In the genomic region with DNA sequence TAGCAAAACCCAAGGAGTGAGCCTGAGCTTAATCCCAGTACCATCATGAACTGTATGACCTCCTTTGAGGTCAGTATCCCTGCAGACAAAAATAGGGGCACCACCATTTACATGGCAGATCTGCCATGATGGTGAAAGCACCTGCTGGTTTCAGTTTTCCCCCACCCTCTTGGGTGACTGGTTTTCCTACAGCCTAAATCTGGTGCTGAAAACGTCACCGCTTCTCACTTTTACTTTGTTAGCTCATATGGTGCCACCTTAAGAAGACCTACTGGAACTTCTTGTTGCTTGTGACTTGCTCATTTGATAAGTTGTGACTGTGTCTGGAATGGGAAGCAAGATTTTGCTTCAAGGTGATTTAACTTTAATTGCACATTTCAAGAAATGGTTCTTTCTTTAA, we compare ENCODE assay signal across 9 cellular contexts. TPM values are rescaled to one million over a fixed set of nuclear protein-coding genes. Genes with fewer than 3 reads are reported as not detected.
A peak's percentile ranks its signal among the peaks of the same experiment; 100 is the strongest.
DNase-seq lines count a peak whose midpoint lies in the region; ATAC-seq and TF ChIP-seq lines count a peak whose summit lies in the region.
"Had no signal": no experiment of that assay in that cellular context is flagged by ENCODE, and none has a peak within 500 bp of the region (broad histone marks: within the 10 kb centered on the region; RNA-seq: fewer than 3 reads in every experiment).

No MANE protein-coding gene starts in this region.

- no peaks in the 10 kb centered on the region for H3K9me3 ChIP-seq in CD8-positive, alpha-beta memory T cell (ENCODE audit: low read length)
- H3K9me3 ChIP-seq in endodermal cell (ENCODE audit: control insufficient read depth, low read length): no peaks in the 10 kb centered on the region

- H3K4me1 ChIP-seq in CD8-positive, alpha-beta memory T cell (ENCODE audit: insufficient read depth, low read length): peaks cover 71% of the 10 kb centered on the region
- H3K4me1 ChIP-seq in endodermal cell (ENCODE audit: control insufficient read depth, insufficient read depth, low read length): peaks cover 3% of the 10 kb centered on the region

- no peaks in the 10 kb centered on the region for H3K9me3 Mint-ChIP-seq in CD8-positive, alpha-beta memory T cell
- peaks cover 0 to 5% of the 10 kb centered on the region in 2 donors for H3K9me3 Mint-ChIP-seq in activated naive CD4-positive, alpha-beta T cell treated with anti-CD3 and anti-CD28 coated beads, Interleukin-2, amount 50 U/mL, for 72 hours
- peaks cover 2% of the 10 kb centered on the region for H3K9me3 Mint-ChIP-seq in endodermal cell

- H3K4me3 Mint-ChIP-seq in CD8-positive, alpha-beta memory T cell: peak overlapping the region; percentile 44 to 97 (median 85)
- H3K4me3 Mint-ChIP-seq in endodermal cell: no peak overlapping the region

- no peak overlapping the region for H3K9ac ChIP-seq in endodermal cell (ENCODE audit: extremely low read depth, low read length, poor library complexity, severe bottlenecking)

- no peaks in the 10 kb centered on the region for H3K27me3 Mint-ChIP-seq in CD8-positive, alpha-beta memory T cell
- H3K27me3 Mint-ChIP-seq in endodermal cell (ENCODE audit: insufficient read depth): no peaks in the 10 kb centered on the region

- H3K27ac ChIP-seq in CD8-positive, alpha-beta memory T cell (ENCODE audit: low read depth, low read length): no peak overlapping the region
- no peak overlapping the region for H3K27ac ChIP-seq in endodermal cell (ENCODE audit: low read depth, low read length)
- H3K27ac ChIP-seq: dorsolateral prefrontal cortex had no signal

- H3K4me1 Mint-ChIP-seq in CD8-positive, alpha-beta memory T cell: peaks cover 80 to 86% (median 85%) of the 10 kb centered on the region in 3 donors
- H3K4me1 Mint-ChIP-seq in endodermal cell: peaks cover 19% of the 10 kb centered on the region

- WGBS in endodermal cell (ENCODE audit: insufficient coverage in 1 of 2, insufficient read length in 1 of 2), 2 experiments: 78 to 100% methylated on average over 2 of the region's 2 CpGs

- CTCF ChIA-PET in CD8-positive, alpha-beta memory T cell (lab: Charles Lee): interaction anchor here (0.8 to 1.1 kb wide), 4 partner anchors 13 to 268 kb away, joined by 3 to 5 read pairs (median 4); partner anchors contain the start of gene XXYLT1

- peak overlapping the region; percentile 17 for H3K4me3 ChIP-seq in CD8-positive, alpha-beta memory T cell (ENCODE audit: low read length)
- H3K4me3 ChIP-seq in endodermal cell (ENCODE audit: low read length): no peak overlapping the region

- in situ Hi-C loops in KBM-7 (cut with MboI; ENCODE audit: low pct_unique_long_range_greater_than_20kb, low sequenced_read_pairs): loop anchor here (25.0 kb wide), 1 partner anchor 851 kb away; the partner anchor contains the start of gene FAM43A

- peak in 3 of 5 donors; percentile 28 to 64 (median 43) for DNase-seq in CD8-positive, alpha-beta memory T cell
- DNase-seq in activated naive CD4-positive, alpha-beta T cell treated with anti-CD3 and anti-CD28 coated beads, Interleukin-2, amount 50 U/mL, for 72 hours (ENCODE audit: low spot score in 2 of 2): peak; percentile 57 to 69
- no peak for DNase-seq in hippocampal formation (lab: John Stamatoyannopoulos, UW)
- no peak for DNase-seq in endodermal cell
- no peak for DNase-seq in iPS-NIHi11 (ENCODE audit: low spot score)
- no peak for DNase-seq in KBM-7
- DNase-seq: dorsolateral prefrontal cortex had no signal

- peaks cover 0 to 67% (median 9%) of the 10 kb centered on the region in 3 donors for H3K36me3 Mint-ChIP-seq in CD8-positive, alpha-beta memory T cell
- peaks cover 33 to 54% of the 10 kb centered on the region in 2 donors for H3K36me3 Mint-ChIP-seq in activated naive CD4-positive, alpha-beta T cell treated with anti-CD3 and anti-CD28 coated beads, Interleukin-2, amount 50 U/mL, for 72 hours
- H3K36me3 Mint-ChIP-seq in endodermal cell (ENCODE audit: low read depth): no peaks in the 10 kb centered on the region

- POLR2A ChIA-PET in CD8-positive, alpha-beta memory T cell (lab: Charles Lee): interaction anchor here (0.6 to 0.8 kb wide), 3 partner anchors 12 to 356 kb away, joined by 3 to 8 read pairs (median 3); no protein-coding TSS in a partner anchor

- peak; percentile 61 for ATAC-seq in GM19463 (IDR thresholded peaks at IDR 0.05; ENCODE audit: unreplicated experiment)
- peak; percentile 50 for ATAC-seq in HG03439 (IDR thresholded peaks at IDR 0.05; ENCODE audit: unreplicated experiment)
- ATAC-seq in activated naive CD4-positive, alpha-beta T cell treated with anti-CD3 and anti-CD28 coated beads, Interleukin-2, amount 50 U/mL, for 72 hours: peak; percentile 79 to 80

- H3K36me3 ChIP-seq in CD8-positive, alpha-beta memory T cell (ENCODE audit: insufficient read depth, low read length): no peaks in the 10 kb centered on the region
- no peaks in the 10 kb centered on the region for H3K36me3 ChIP-seq in endodermal cell (ENCODE audit: control insufficient read depth, insufficient read depth, low read length)

- TF ChIP-seq CTCF in endodermal cell (conservative IDR thresholded peaks at IDR 0.05): no peak

- H3K27ac Mint-ChIP-seq in CD8-positive, alpha-beta memory T cell: peak overlapping the region in 7 of 8 donors; percentile 2 to 77 (median 58)
- peak overlapping the region; percentile 95 to 98 for H3K27ac Mint-ChIP-seq in activated naive CD4-positive, alpha-beta T cell treated with anti-CD3 and anti-CD28 coated beads, Interleukin-2, amount 50 U/mL, for 72 hours
- H3K27ac Mint-ChIP-seq in endodermal cell: no peak overlapping the region

- no peaks in the 10 kb centered on the region for H3K27me3 ChIP-seq in CD8-positive, alpha-beta memory T cell (ENCODE audit: insufficient read depth, low read length, poor library complexity, severe bottlenecking)
- H3K27me3 ChIP-seq in endodermal cell (ENCODE audit: control insufficient read depth, insufficient read depth, low read length, poor library complexity, severe bottlenecking): no peaks in the 10 kb centered on the region
- H3K27me3 ChIP-seq: dorsolateral prefrontal cortex had no signal

RNA-seq across cellular contexts. Expression of gene PPP1R2, which starts 5.1 kb away (rescaled TPM):
- 100 to 1,000 TPM; 106 to 109 TPM for total RNA-seq in CD8-positive, alpha-beta memory T cell
- polyA plus RNA-seq in CD8-positive, alpha-beta memory T cell: 209 TPM
- 100 to 1,000 TPM in 1 of 2 donors, 10 to 100 TPM in 1; 88.6 to 129 TPM for total RNA-seq in activated naive CD4-positive, alpha-beta T cell treated with anti-CD3 and anti-CD28 coated beads, Interleukin-2, amount 50 U/mL, for 72 hours
- 10 to 100 TPM; 24.2 to 30.7 TPM for total RNA-seq in endodermal cell
- polyA plus RNA-seq in endodermal cell (2013, experiment 1 of 2): 32.5 TPM
- 33.1 TPM for polyA plus RNA-seq in endodermal cell (2013, experiment 2 of 2)

RNA-seq across cellular contexts. Expression of gene APOD, which starts 45.7 kb away (rescaled TPM):
- total RNA-seq in CD8-positive, alpha-beta memory T cell: under 1 TPM in 1 of 2 experiments, not detected in 1; 0.20 TPM
- polyA plus RNA-seq in CD8-positive, alpha-beta memory T cell: not detected
- total RNA-seq in activated naive CD4-positive, alpha-beta T cell treated with anti-CD3 and anti-CD28 coated beads, Interleukin-2, amount 50 U/mL, for 72 hours: under 1 TPM; 0.30 to 0.54 TPM
- total RNA-seq in endodermal cell: not detected
- not detected for polyA plus RNA-seq in endodermal cell (2013, experiment 1 of 2)
- polyA plus RNA-seq in endodermal cell (2013, experiment 2 of 2): 0.87 TPM

Comparison
In these comparisons a context has a peak if more than half of its experiments do, and no peak if none do; other contexts are left out.
1. DNase-seq: peak in CD8-positive, alpha-beta memory T cell (3 of 5) and activated naive CD4-positive, alpha-beta T cell treated with anti-CD3 and anti-CD28 coated beads, Interleukin-2, amount 50 U/mL, for 72 hours (2 of 2); none in hippocampal formation (0 of 2), endodermal cell (single experiment), iPS-NIHi11 (single experiment) and KBM-7 (single experiment).
2. Peak in every context shown above with its lines, with median percentiles within 50 percentile points of each other: ATAC-seq.